ENCODE assay signal across 30 cellular contexts in the genomic region with DNA sequence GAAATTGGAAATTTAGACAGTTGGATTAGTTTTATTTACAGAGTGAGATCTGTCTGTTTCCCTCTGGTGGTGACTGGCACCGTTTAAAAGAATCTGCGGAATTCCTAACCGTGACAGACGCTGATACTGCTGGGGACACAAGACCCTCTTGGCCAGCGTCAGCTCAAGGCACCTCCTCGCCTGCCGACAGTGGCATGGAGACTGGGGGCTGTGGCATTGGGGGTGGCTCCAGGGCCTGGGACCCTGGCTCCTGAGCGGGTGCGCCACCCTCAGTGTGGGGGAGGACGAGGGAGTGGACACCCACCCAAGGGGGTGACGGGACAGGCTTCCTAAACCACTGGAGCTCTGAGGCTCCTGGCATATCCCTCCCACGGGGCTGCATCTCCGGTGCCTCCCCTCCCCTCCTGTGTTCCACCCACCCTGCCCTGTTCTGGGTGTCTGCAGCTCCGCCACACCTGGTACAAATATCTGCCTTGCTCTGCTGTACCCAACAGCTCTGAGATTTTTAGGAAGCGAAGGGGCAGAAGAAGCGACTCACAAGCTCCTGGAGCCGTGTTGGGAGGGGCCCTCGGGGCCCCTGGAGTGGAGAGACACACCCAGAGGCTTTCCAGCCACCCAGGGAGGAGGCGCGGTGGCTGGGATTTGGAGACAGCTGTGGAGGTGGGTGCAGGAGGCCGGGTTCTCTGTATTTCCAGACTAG.
DNase-seq lines count a peak whose midpoint lies in the region; ATAC-seq lines count a peak whose summit lies in the region.
"Had no signal": no experiment of that assay in that cellular context is flagged by ENCODE, and none has a peak within 500 bp of the region (broad histone marks: within the 10 kb centered on the region; RNA-seq: fewer than 3 reads in every experiment).

No MANE protein-coding gene starts in this region.

- peak; percentile 15 for DNase-seq in activated CD4-positive, alpha-beta memory T cell treated with anti-CD3 and anti-CD28 coated beads, Interleukin-2, amount 10 ng/mL, durations not matched to agents 7 days and 5 days
- no peak for DNase-seq in activated CD4-positive, alpha-beta memory T cell treated with anti-CD3 and anti-CD28 coated beads for 36 hours
- peak; percentile 9 for DNase-seq in activated CD8-positive, alpha-beta memory T cell treated with anti-CD3 and anti-CD28 coated beads, Interleukin-2, amount 50 U/mL, for 4 hours
- DNase-seq in mesendoderm (peak; percentile 71), mesenchymal stem cell (no peak)
- DNase-seq in activated CD4-positive, alpha-beta T cell treated with anti-CD3 and anti-CD28 coated beads for 36 hours, result no peak
- DNase-seq in activated naive CD8-positive, alpha-beta T cell treated with anti-CD3 and anti-CD28 coated beads, Interleukin-2, amount 50 U/mL, for 24 hours, result no peak
- DNase-seq: 8988T; activated CD4-positive, alpha-beta T cell treated with anti-CD3 and anti-CD28 coated beads for 4 hours; activated naive CD4-positive, alpha-beta T cell treated with anti-CD3 and anti-CD28 coated beads, Interleukin-2, amount 50 U/mL, for 16 hours; amniotic stem cell; CD4-positive, CD25-positive, alpha-beta regulatory T cell; IMR-90; MV-4-11; NCI-H146; NCI-H2107; NCI-H774; SIG-M5; stimulated activated naive CD4-positive, alpha-beta T cell; T1000 had no signal

- H3K9ac ChIP-seq in mesendoderm (ENCODE audit: low read length) (no peak overlapping the region), mesenchymal stem cell (ENCODE audit: low read length) (no peak overlapping the region)

- POLR2A ChIA-PET in activated CD4-positive, alpha-beta memory T cell treated with anti-CD3 and anti-CD28 coated beads, Interleukin-2, amount 10 ng/mL, durations not matched to agents 7 days and 5 days (lab: Charles Lee), result no interaction called here
- POLR2A ChIA-PET in activated CD4-positive, alpha-beta memory T cell treated with anti-CD3 and anti-CD28 coated beads for 36 hours (lab: Charles Lee), result no interaction called here
- POLR2A ChIA-PET in activated CD4-positive, alpha-beta T cell treated with anti-CD3 and anti-CD28 coated beads for 36 hours (lab: Charles Lee), result no interaction called here

- CTCF ChIA-PET in activated CD4-positive, alpha-beta memory T cell treated with anti-CD3 and anti-CD28 coated beads, Interleukin-2, amount 10 ng/mL, durations not matched to agents 7 days and 5 days (lab: Charles Lee), result no interaction called here
- CTCF ChIA-PET in activated CD4-positive, alpha-beta memory T cell treated with anti-CD3 and anti-CD28 coated beads for 36 hours (lab: Charles Lee), result no interaction called here
- CTCF ChIA-PET in activated CD4-positive, alpha-beta T cell treated with anti-CD3 and anti-CD28 coated beads for 36 hours (lab: Charles Lee), result interaction anchor here (0.6 to 0.9 kb wide), 2 partner anchors 137 to 829 kb away, joined by 3 to 4 read pairs; no protein-coding TSS in a partner anchor

- H4K91ac ChIP-seq in mesenchymal stem cell (ENCODE audit: low read length), result no peak overlapping the region

- intact Hi-C loops in activated CD4-positive, alpha-beta memory T cell treated with anti-CD3 and anti-CD28 coated beads for 36 hours (cut with micrococcal nuclease), result no loop called here
- intact Hi-C loops in activated CD4-positive, alpha-beta T cell treated with anti-CD3 and anti-CD28 coated beads for 36 hours (cut with DNase I, micrococcal nuclease), result no loop called here

- H4K5ac ChIP-seq in mesendoderm (ENCODE audit: low read length), result no peak overlapping the region

- H3K27ac ChIP-seq in mesendoderm (ENCODE audit: low read depth, low read length) (no peak overlapping the region), mesenchymal stem cell (ENCODE audit: low read length, poor library complexity, severe bottlenecking) (no peak overlapping the region)
- H3K27ac ChIP-seq: dorsolateral prefrontal cortex, gastroesophageal sphincter, hepatocyte, left lung, suprapubic skin, VCaP had no signal

- no peak overlapping the region for H2BK12ac ChIP-seq in mesenchymal stem cell (ENCODE audit: low read length in 2 of 2)

- H3K4me3 Mint-ChIP-seq in activated CD4-positive, alpha-beta memory T cell treated with anti-CD3 and anti-CD28 coated beads, Interleukin-2, amount 10 ng/mL, durations not matched to agents 7 days and 5 days, result no peak overlapping the region
- no peak overlapping the region for H3K4me3 Mint-ChIP-seq in activated CD4-positive, alpha-beta memory T cell treated with anti-CD3 and anti-CD28 coated beads for 36 hours
- no peak overlapping the region for H3K4me3 Mint-ChIP-seq in stimulated activated memory B cell treated with anti-CD40 and anti-IgM and Interleukin-4, amounts not matched to agents 10 μg/mL and 1 μg/mL and 100 μg/mL, for 72 hours
- H3K4me3 Mint-ChIP-seq in activated CD4-positive, alpha-beta T cell treated with anti-CD3 and anti-CD28 coated beads for 36 hours, result no peak overlapping the region
- no peak overlapping the region for H3K4me3 Mint-ChIP-seq in activated naive CD8-positive, alpha-beta T cell treated with anti-CD3 and anti-CD28 coated beads, Interleukin-2, amount 50 U/mL, for 24 hours
- H3K4me3 Mint-ChIP-seq: activated T-helper 1 cell treated with anti-CD3 and anti-CD28 coated beads, Interleukin-12 subunit alpha, Interleukin-12 subunit beta, Interleukin-2, Interleukin-4 antibody, amounts not matched to agents 30 ng/mL and 10 ng/mL and 1 ng/mL, durations not matched to agents 14 hours and 24 hours and 36 hours; brain; CD4-positive, CD25-positive, alpha-beta regulatory T cell; mesothelial cell of epicardium had no signal

- no peak overlapping the region for H3K14ac ChIP-seq in mesenchymal stem cell (ENCODE audit: low read length in 2 of 2)

- no peaks in the 10 kb centered on the region for H3K4me1 Mint-ChIP-seq in activated CD4-positive, alpha-beta memory T cell treated with anti-CD3 and anti-CD28 coated beads, Interleukin-2, amount 10 ng/mL, durations not matched to agents 7 days and 5 days
- H3K4me1 Mint-ChIP-seq in activated CD4-positive, alpha-beta memory T cell treated with anti-CD3 and anti-CD28 coated beads for 36 hours (ENCODE audit: low read depth), result no peaks in the 10 kb centered on the region
- H3K4me1 Mint-ChIP-seq in stimulated activated memory B cell treated with anti-CD40 and anti-IgM and Interleukin-4, amounts not matched to agents 10 μg/mL and 1 μg/mL and 100 μg/mL, for 72 hours, result no peaks in the 10 kb centered on the region
- no peaks in the 10 kb centered on the region for H3K4me1 Mint-ChIP-seq in activated CD4-positive, alpha-beta T cell treated with anti-CD3 and anti-CD28 coated beads for 36 hours
- no peaks in the 10 kb centered on the region for H3K4me1 Mint-ChIP-seq in activated naive CD8-positive, alpha-beta T cell treated with anti-CD3 and anti-CD28 coated beads, Interleukin-2, amount 50 U/mL, for 24 hours
- H3K4me1 Mint-ChIP-seq: mesothelial cell of epicardium had no signal

- peaks cover 5% of the 10 kb centered on the region for H3K9me3 Mint-ChIP-seq in activated CD4-positive, alpha-beta memory T cell treated with anti-CD3 and anti-CD28 coated beads, Interleukin-2, amount 10 ng/mL, durations not matched to agents 7 days and 5 days
- peaks cover 2% of the 10 kb centered on the region for H3K9me3 Mint-ChIP-seq in activated CD4-positive, alpha-beta memory T cell treated with anti-CD3 and anti-CD28 coated beads for 36 hours
- peaks cover 3% of the 10 kb centered on the region for H3K9me3 Mint-ChIP-seq in stimulated activated memory B cell treated with anti-CD40 and anti-IgM and Interleukin-4, amounts not matched to agents 10 μg/mL and 1 μg/mL and 100 μg/mL, for 72 hours
- no peaks in the 10 kb centered on the region for H3K9me3 Mint-ChIP-seq in activated CD4-positive, alpha-beta T cell treated with anti-CD3 and anti-CD28 coated beads for 36 hours (ENCODE audit: low read depth)
- no peaks in the 10 kb centered on the region for H3K9me3 Mint-ChIP-seq in activated naive CD8-positive, alpha-beta T cell treated with anti-CD3 and anti-CD28 coated beads, Interleukin-2, amount 50 U/mL, for 24 hours
- H3K9me3 Mint-ChIP-seq: activated T-helper 1 cell treated with anti-CD3 and anti-CD28 coated beads, Interleukin-12 subunit alpha, Interleukin-12 subunit beta, Interleukin-2, Interleukin-4 antibody, amounts not matched to agents 30 ng/mL and 10 ng/mL and 1 ng/mL, durations not matched to agents 14 hours and 24 hours and 36 hours; mesothelial cell of epicardium had no signal

- H3K36me3 Mint-ChIP-seq in activated CD4-positive, alpha-beta memory T cell treated with anti-CD3 and anti-CD28 coated beads, Interleukin-2, amount 10 ng/mL, durations not matched to agents 7 days and 5 days (ENCODE audit: low read depth), result no peaks in the 10 kb centered on the region
- no peaks in the 10 kb centered on the region for H3K36me3 Mint-ChIP-seq in activated CD4-positive, alpha-beta memory T cell treated with anti-CD3 and anti-CD28 coated beads for 36 hours
- no peaks in the 10 kb centered on the region for H3K36me3 Mint-ChIP-seq in stimulated activated memory B cell treated with anti-CD40 and anti-IgM and Interleukin-4, amounts not matched to agents 10 μg/mL and 1 μg/mL and 100 μg/mL, for 72 hours
- H3K36me3 Mint-ChIP-seq in activated CD4-positive, alpha-beta T cell treated with anti-CD3 and anti-CD28 coated beads for 36 hours (ENCODE audit: low read depth), result no peaks in the 10 kb centered on the region
- no peaks in the 10 kb centered on the region for H3K36me3 Mint-ChIP-seq in activated naive CD8-positive, alpha-beta T cell treated with anti-CD3 and anti-CD28 coated beads, Interleukin-2, amount 50 U/mL, for 24 hours (ENCODE audit: low read depth)
- H3K36me3 Mint-ChIP-seq: brain; CD4-positive, CD25-positive, alpha-beta regulatory T cell; mesothelial cell of epicardium had no signal

- H3K9me3 ChIP-seq in mesenchymal stem cell (ENCODE audit: control insufficient read depth, low read length), result no peaks in the 10 kb centered on the region
- H3K9me3 ChIP-seq: left lung, suprapubic skin had no signal

- H3K79me1 ChIP-seq in mesendoderm (ENCODE audit: low read length) (no peaks in the 10 kb centered on the region), mesenchymal stem cell (replicated peaks; ENCODE audit: low read length, poor library complexity, severe bottlenecking) (no peaks in the 10 kb centered on the region)

- H3K27me3 Mint-ChIP-seq in activated CD4-positive, alpha-beta memory T cell treated with anti-CD3 and anti-CD28 coated beads, Interleukin-2, amount 10 ng/mL, durations not matched to agents 7 days and 5 days, result peaks cover 28% of the 10 kb centered on the region
- peaks cover 2% of the 10 kb centered on the region for H3K27me3 Mint-ChIP-seq in activated CD4-positive, alpha-beta memory T cell treated with anti-CD3 and anti-CD28 coated beads for 36 hours
- peaks cover 37% of the 10 kb centered on the region for H3K27me3 Mint-ChIP-seq in stimulated activated memory B cell treated with anti-CD40 and anti-IgM and Interleukin-4, amounts not matched to agents 10 μg/mL and 1 μg/mL and 100 μg/mL, for 72 hours
- no peaks in the 10 kb centered on the region for H3K27me3 Mint-ChIP-seq in activated CD4-positive, alpha-beta T cell treated with anti-CD3 and anti-CD28 coated beads for 36 hours
- H3K27me3 Mint-ChIP-seq in activated naive CD8-positive, alpha-beta T cell treated with anti-CD3 and anti-CD28 coated beads, Interleukin-2, amount 50 U/mL, for 24 hours, result peaks cover 1% of the 10 kb centered on the region

- H3K4me1 ChIP-seq in mesendoderm (ENCODE audit: control insufficient read depth, low read depth, low read length) (no peaks in the 10 kb centered on the region), mesenchymal stem cell (ENCODE audit: control insufficient read depth, insufficient read depth, low read depth, low read length) (no peaks in the 10 kb centered on the region)
- H3K4me1 ChIP-seq: gastroesophageal sphincter, left lung, suprapubic skin had no signal

- H2AK5ac ChIP-seq in mesendoderm (ENCODE audit: low read length) (no peak overlapping the region), mesenchymal stem cell (ENCODE audit: low read length, severe bottlenecking) (no peak overlapping the region)

- H3K4me3 ChIP-seq in mesendoderm (ENCODE audit: low read length), result no peak overlapping the region
- no peak overlapping the region for H3K4me3 ChIP-seq in mesenchymal stem cell (ENCODE audit: insufficient read depth in 1 of 2, low read depth in 1 of 2, low read length in 2 of 2)
- H3K4me3 ChIP-seq: dorsolateral prefrontal cortex, gastroesophageal sphincter, hepatocyte, left lung, suprapubic skin had no signal

- H3K36me3 ChIP-seq in mesendoderm (ENCODE audit: control insufficient read depth, insufficient read depth, low read length), result no peaks in the 10 kb centered on the region
- H3K36me3 ChIP-seq in mesenchymal stem cell (ENCODE audit: control insufficient read depth in 1 of 2, insufficient read depth in 2 of 2, low read depth in 1 of 2, low read length in 2 of 2), result no peaks in the 10 kb centered on the region
- H3K36me3 ChIP-seq: gastroesophageal sphincter, left lung, suprapubic skin had no signal

- H3K4ac ChIP-seq in mesendoderm (ENCODE audit: low read depth, low read length) (no peak overlapping the region), mesenchymal stem cell (ENCODE audit: low read depth in 1 of 2, low read length in 2 of 2) (no peak overlapping the region)

- H2BK5ac ChIP-seq in mesendoderm (ENCODE audit: low read length) (no peak overlapping the region), mesenchymal stem cell (ENCODE audit: low read depth, low read length, poor library complexity, severe bottlenecking) (no peak overlapping the region)

- H2BK120ac ChIP-seq in mesendoderm (ENCODE audit: low read depth, low read length), result no peak overlapping the region
- no peak overlapping the region for H2BK120ac ChIP-seq in mesenchymal stem cell (ENCODE audit: low read depth, low read length)

- H2BK15ac ChIP-seq in mesendoderm (replicated peaks; ENCODE audit: low read depth), result no peak overlapping the region
- no peak overlapping the region for H2BK15ac ChIP-seq in mesenchymal stem cell (ENCODE audit: low read depth, poor library complexity, severe bottlenecking)

- H4K8ac ChIP-seq in mesendoderm (ENCODE audit: low read depth, low read length), result no peak overlapping the region
- H4K8ac ChIP-seq in mesenchymal stem cell (ENCODE audit: low read length), result no peak overlapping the region

- H3K18ac ChIP-seq in mesendoderm (ENCODE audit: low read length) (no peak overlapping the region), mesenchymal stem cell (ENCODE audit: low read depth in 1 of 2, low read length in 2 of 2) (no peak overlapping the region)

- no peak overlapping the region for H2AFZ ChIP-seq in mesenchymal stem cell (ENCODE audit: low read depth, low read length)
- H2AFZ ChIP-seq: hepatocyte had no signal

- peak; percentile 37 for ATAC-seq in stimulated activated memory B cell treated with anti-CD40 and anti-IgM and Interleukin-4, amounts not matched to agents 10 μg/mL and 1 μg/mL and 100 μg/mL, for 72 hours
- no peak for ATAC-seq in activated CD4-positive, alpha-beta T cell treated with anti-CD3 and anti-CD28 coated beads for 36 hours
- no peak for ATAC-seq in activated naive CD8-positive, alpha-beta T cell treated with anti-CD3 and anti-CD28 coated beads, Interleukin-2, amount 50 U/mL, for 24 hours
- ATAC-seq: gastroesophageal sphincter, left lung had no signal

- H3K27ac Mint-ChIP-seq in activated CD4-positive, alpha-beta memory T cell treated with anti-CD3 and anti-CD28 coated beads, Interleukin-2, amount 10 ng/mL, durations not matched to agents 7 days and 5 days, result no peak overlapping the region
- no peak overlapping the region for H3K27ac Mint-ChIP-seq in activated CD4-positive, alpha-beta memory T cell treated with anti-CD3 and anti-CD28 coated beads for 36 hours
- no peak overlapping the region for H3K27ac Mint-ChIP-seq in stimulated activated memory B cell treated with anti-CD40 and anti-IgM and Interleukin-4, amounts not matched to agents 10 μg/mL and 1 μg/mL and 100 μg/mL, for 72 hours
- H3K27ac Mint-ChIP-seq in activated CD4-positive, alpha-beta T cell treated with anti-CD3 and anti-CD28 coated beads for 36 hours, result no peak overlapping the region
- H3K27ac Mint-ChIP-seq in activated naive CD8-positive, alpha-beta T cell treated with anti-CD3 and anti-CD28 coated beads, Interleukin-2, amount 50 U/mL, for 24 hours, result no peak overlapping the region
- H3K27ac Mint-ChIP-seq: activated T-helper 1 cell treated with anti-CD3 and anti-CD28 coated beads, Interleukin-12 subunit alpha, Interleukin-12 subunit beta, Interleukin-2, Interleukin-4 antibody, amounts not matched to agents 30 ng/mL and 10 ng/mL and 1 ng/mL, durations not matched to agents 14 hours and 24 hours and 36 hours; mesothelial cell of epicardium had no signal

- no peak overlapping the region for H3K56ac ChIP-seq in mesendoderm (ENCODE audit: low read length)

- no CpG with 5 or more reads among the region's 21 CpGs for WGBS in mesendoderm (ENCODE audit: extremely low coverage, insufficient coverage, low lambda C conversion rate)
- WGBS in mesenchymal stem cell, result 80% methylated on average over 20 of the region's 21 CpGs

- no peaks in the 10 kb centered on the region for H3K79me2 ChIP-seq in mesendoderm (ENCODE audit: control insufficient read depth, insufficient read depth, low read length)
- H3K79me2 ChIP-seq: hepatocyte had no signal

- H3K27me3 ChIP-seq in mesendoderm (ENCODE audit: insufficient read depth, low read length, poor library complexity) (no peaks in the 10 kb centered on the region), mesenchymal stem cell (ENCODE audit: control insufficient read depth in 1 of 2, insufficient read depth in 1 of 2, low read length in 2 of 2) (peaks cover 0 to 4% of the 10 kb centered on the region in 2 experiments)
- H3K27me3 ChIP-seq: hepatocyte had no signal

- H3K4me2 ChIP-seq in mesendoderm (ENCODE audit: low read length) (no peak overlapping the region), mesenchymal stem cell (ENCODE audit: low read length, poor library complexity, severe bottlenecking) (no peak overlapping the region)
- H3K4me2 ChIP-seq: hepatocyte had no signal

- H3K23ac ChIP-seq in mesendoderm (ENCODE audit: low read length) (no peak overlapping the region), mesenchymal stem cell (ENCODE audit: low read length in 2 of 2) (no peak overlapping the region)

Comparison
In these comparisons a context has a peak if more than half of its experiments do, and no peak if none do; other contexts are left out.
1. DNase-seq: peak in activated CD4-positive, alpha-beta memory T cell treated with anti-CD3 and anti-CD28 coated beads, Interleukin-2, amount 10 ng/mL, durations not matched to agents 7 days and 5 days (single experiment), activated CD8-positive, alpha-beta memory T cell treated with anti-CD3 and anti-CD28 coated beads, Interleukin-2, amount 50 U/mL, for 4 hours (single experiment) and mesendoderm (single experiment); none in activated CD4-positive, alpha-beta memory T cell treated with anti-CD3 and anti-CD28 coated beads for 36 hours (single experiment), activated CD4-positive, alpha-beta T cell treated with anti-CD3 and anti-CD28 coated beads for 36 hours (single experiment), mesenchymal stem cell (single experiment) and activated naive CD8-positive, alpha-beta T cell treated with anti-CD3 and anti-CD28 coated beads, Interleukin-2, amount 50 U/mL, for 24 hours (single experiment).